15 cellular contexts compared by ENCODE assay signal in the genomic region with DNA sequence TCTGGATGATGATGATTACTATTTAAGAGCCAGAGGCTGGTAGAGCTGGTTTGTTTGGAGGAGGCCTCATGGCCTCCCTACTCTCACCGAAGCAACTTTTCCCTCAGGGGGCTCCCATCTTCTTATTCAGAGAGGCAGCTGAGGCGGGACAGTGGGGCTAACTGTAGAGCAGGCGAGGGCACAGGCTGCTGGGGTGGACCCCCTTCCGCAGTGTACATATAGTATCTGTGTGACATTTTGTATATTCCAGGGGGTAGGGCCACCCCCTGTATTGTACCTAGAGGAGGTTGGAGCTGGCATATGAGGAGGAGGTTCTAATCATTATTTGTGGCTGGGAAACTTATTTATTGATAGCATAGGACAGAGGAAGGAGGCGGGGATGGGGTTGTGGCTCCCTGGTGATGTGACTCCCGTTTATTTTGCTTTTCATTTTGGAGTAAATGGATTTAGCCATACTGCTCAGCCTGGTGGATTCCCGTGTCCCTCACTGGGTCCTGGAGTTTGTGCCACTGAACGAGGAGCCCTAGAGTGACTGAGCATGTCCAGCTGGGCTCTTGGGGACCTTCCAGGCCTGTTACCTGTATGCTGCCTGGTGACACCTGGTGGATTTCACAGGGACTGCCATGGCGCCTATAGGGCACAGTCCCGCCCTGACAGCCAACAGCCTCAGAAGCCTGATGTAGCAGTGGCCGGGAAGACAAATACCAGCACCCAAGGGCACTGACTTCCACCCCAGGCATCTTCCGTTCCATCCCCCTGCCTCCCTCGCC. TPM values are rescaled to one million over a fixed set of nuclear protein-coding genes. Genes with fewer than 3 reads are reported as not detected.
DNase-seq lines count a peak whose midpoint lies in the region; ATAC-seq, FAIRE-seq and TF ChIP-seq lines count a peak whose summit lies in the region.
"Not testable (repeated sequence)": the region's sequence is repeated elsewhere in the genome, so short reads cannot be mapped to it uniquely, and the experiment has no call there.
"Had no signal": no experiment of that assay in that cellular context is flagged by ENCODE, and none has a peak within 500 bp of the region (broad histone marks: within the 10 kb centered on the region; RNA-seq: fewer than 3 reads in every experiment).

No MANE protein-coding gene starts in this region.

- not testable (repeated sequence) for H3K4me3 ChIP-seq in K562, mucosa of descending colon, stomach

- WGBS in K562 (ENCODE audit: insufficient coverage, low coverage, missing lambda C conversion rate): 19% methylated on average over 4 of the region's 13 CpGs
- 66 to 90% (median 69%) methylated on average over 4 to 6 of the region's 13 CpGs; no CpG with 5 or more reads in 1 of the 5 donors for WGBS in stomach, 5 donors

- not testable (repeated sequence) for H2AFZ ChIP-seq in K562 (ENCODE audit: low read depth, low read length)

- not testable (repeated sequence) for H3K4me2 ChIP-seq in K562 (ENCODE audit: insufficient read depth, low read length)

- BruUV-seq in K562 (replicated peaks; lab: Mats Ljungman, UMichigan): not testable (repeated sequence)

- not testable (repeated sequence) for H3K79me2 ChIP-seq in K562 (ENCODE audit: control insufficient read depth, insufficient read depth, low read length)

- H4K20me1 ChIP-seq in K562 (replicated peaks; ENCODE audit: control insufficient read depth, insufficient read depth, low read length): not testable (repeated sequence)

- not testable (repeated sequence) for TF ChIP-seq EP300 in K562 (IDR thresholded peaks at IDR 0.05; ENCODE audit: low read length); stomach (IDR thresholded peaks at IDR 0.05)

- not testable (repeated sequence) for H3K9me1 ChIP-seq in K562 (ENCODE audit: control insufficient read depth, insufficient read depth, low read length)

- H3K4me1 ChIP-seq in K562 (replicated peaks in 1 of 2; ENCODE audit: control insufficient read depth in 2 of 2, insufficient read depth in 2 of 2, low read length in 2 of 2); mucosa of descending colon (ENCODE audit: low read depth); stomach: not testable (repeated sequence)

- H3K27me3 Mint-ChIP-seq in WTC11 (ENCODE audit: low read depth): not testable (repeated sequence)

- H3K4me3 Mint-ChIP-seq in WTC11: not testable (repeated sequence)

- not testable (repeated sequence) for TF ChIP-seq RAD21 in K562 (CRISPR knock-in tag; conservative IDR thresholded peaks at IDR 0.05 in 1 of 2, IDR thresholded peaks at IDR 0.05 in 1 of 2)

- H3K27ac ChIP-seq in K562 (ENCODE audit: extremely low read depth, low read depth, low read length); stomach: not testable (repeated sequence)

- not testable (repeated sequence) for H3K36me3 ChIP-seq in K562 (ENCODE audit: control insufficient read depth, insufficient read depth, low read length); mucosa of descending colon (ENCODE audit: low read depth); stomach

- CTCF ChIA-PET in WTC11 (lab: Charles Lee): interaction anchor here (0.6 to 1.8 kb wide), 5 partner anchors 83 to 275 kb away, joined by 3 to 14 read pairs (median 7); partner anchors contain the start of gene PPCDC
- CTCF ChIA-PET in K562 (lab: Yijun Ruan, JAX; ENCODE audit: low intra/inter-chr PET ratio): not testable (repeated sequence)

- peak; percentile 64 for ATAC-seq in GM19455 (IDR thresholded peaks at IDR 0.05; ENCODE audit: unreplicated experiment)
- peak; percentile 58 for ATAC-seq in HG03103 (IDR thresholded peaks at IDR 0.05; ENCODE audit: low read depth, unreplicated experiment)
- peak; percentile 94 for ATAC-seq in WTC11
- peak; percentile 99 for ATAC-seq in K562
- ATAC-seq in Right ventricle myocardium superior (ENCODE audit: poor library complexity): peak; percentile 83
- ATAC-seq in mucosa of descending colon: peak; percentile 99

- not testable (repeated sequence) for H3K27ac Mint-ChIP-seq in WTC11

- in situ Hi-C loops in K562 (cut with MboI): loop anchor here (25.0 kb wide), 3 partner anchors 961 to 1336 kb away; partner anchors contain the start of gene ISLR2

- peaks cover 4 to 10% of the 10 kb centered on the region in 2 experiments; a peak in 4 of 5 replicates for H3K27me3 ChIP-seq in K562 (ENCODE audit: control insufficient read depth in 2 of 2, insufficient read depth in 2 of 2, low read length in 2 of 2)
- not testable (repeated sequence) for H3K27me3 ChIP-seq in stomach

- not testable (repeated sequence) for DNase-seq in GM12892 (ENCODE audit: insufficient read length); WTC11 (ENCODE audit: low spot score); K562 (ENCODE audit: extremely low read depth in 1 of 4, low spot score in 3 of 4); Right ventricle myocardium superior
- DNase-seq in mucosa of descending colon (peak in 1 of 3 donors; percentile 29), stomach (peak; percentile 65)

- H3K4me1 Mint-ChIP-seq in WTC11: not testable (repeated sequence)

- H3K36me3 Mint-ChIP-seq in WTC11: not testable (repeated sequence)

- POLR2A ChIA-PET in WTC11 (lab: Charles Lee); K562 (lab: Yijun Ruan, JAX): not testable (repeated sequence)

- H3K9me3 Mint-ChIP-seq in WTC11: not testable (repeated sequence)

- intact Hi-C loops in K562 (cut with micrococcal nuclease); Right ventricle myocardium superior (cut with DNase I); mucosa of descending colon (cut with DNase I, micrococcal nuclease); stomach (cut with DNase I; ENCODE audit: low total_unique reads): not testable (repeated sequence)

- TF ChIP-seq POLR2A in GM12892 (IDR thresholded peaks at IDR 0.05; ENCODE audit: low read depth, low read length); K562 (conservative IDR thresholded peaks at IDR 0.05); stomach (IDR thresholded peaks at IDR 0.05): not testable (repeated sequence)

- FAIRE-seq in GM12892 (lab: Jason Lieb, UNC) (peak; percentile 82), K562 (lab: Jason Lieb, UNC) (peak; percentile 85)

- TF ChIP-seq CTCF in WTC11 (IDR thresholded peaks at IDR 0.05); K562 (IDR thresholded peaks at IDR 0.05 in 2 of 3, conservative IDR thresholded peaks at IDR 0.05 in 1 of 3; ENCODE audit: insufficient read depth in 2 of 3, low read depth in 1 of 3, low read length in 3 of 3); mucosa of descending colon (IDR thresholded peaks at IDR 0.05); stomach (IDR thresholded peaks at IDR 0.05): not testable (repeated sequence)

- H3K9me3 ChIP-seq in K562 (replicated peaks; ENCODE audit: control insufficient read depth, insufficient read depth, low read depth, low read length); mucosa of descending colon; stomach: not testable (repeated sequence)

- H3K9ac ChIP-seq in K562 (ENCODE audit: insufficient read depth in 1 of 2, low read depth in 2 of 2, low read length in 2 of 2): not testable (repeated sequence)

RNA-seq across cellular contexts. Expression of gene GOLGA6D, which starts 16.1 kb away (rescaled TPM):
- polyA plus RNA-seq in GM12892 (2012; ENCODE audit: missing spikeins): not detected
- 2.1 to 2.6 TPM (median 2.6 TPM) in 3 replicates for total RNA-seq in WTC11 (2021)
- total RNA-seq in K562 (2011; cell fraction: chromatin; rRNA removed; ENCODE audit: low replicate concordance): not detected in 2 replicates
- not detected in 2 replicates for total RNA-seq in K562 (2011; cell fraction: nucleolus; rRNA removed)
- total RNA-seq in K562 (2011; cell fraction: nucleoplasm; rRNA removed): not detected in 2 replicates
- not detected in 2 replicates for total RNA-seq in K562 (2014; rRNA removed)
- not detected in 2 replicates for total RNA-seq in K562 (2014; rRNA removed; fragmentation: Illumina TruSeq; extraction: Trizol)
- not detected in 2 replicates for total RNA-seq in K562 (2015; rRNA removed; fragmentation: Illumina TruSeq; extraction: Trizol)
- not detected in 2 replicates for total RNA-seq in K562 (2021)
- polyA plus RNA-seq in K562 (2011; rRNA removed): not detected in 2 replicates
- not detected in 2 replicates for polyA plus RNA-seq in K562 (2011; cell fraction: cytosol; rRNA removed)
- not detected in 2 replicates for polyA plus RNA-seq in K562 (2011; cell fraction: nucleus; rRNA removed)
- not detected in 2 replicates for polyA plus RNA-seq in K562 (2012)
- not detected in 2 replicates for polyA plus RNA-seq in K562 (2014; fragmentation: Illumina TruSeq; extraction: Trizol)
- polyA plus RNA-seq in K562 (2014; fragmentation: Nextera tagmentation; extraction: Ambion mirVana): not detected
- not detected in 2 replicates for polyA plus RNA-seq in K562 (2014; rRNA removed)
- not detected in 2 replicates for polyA minus RNA-seq in K562 (2011; rRNA and poly(A)+ RNA removed)
- not detected in 2 replicates for polyA minus RNA-seq in K562 (2011; cell fraction: cytosol; rRNA and poly(A)+ RNA removed)
- polyA minus RNA-seq in K562 (2011; cell fraction: nucleus; rRNA and poly(A)+ RNA removed): not detected in 2 replicates
- not detected for total RNA-seq in Right ventricle myocardium superior
- total RNA-seq in mucosa of descending colon: not detected
- under 1 TPM in 1 of 5 donors, not detected in 4; 0.18 TPM for total RNA-seq in stomach
- under 1 TPM in 1 of 3 donors, not detected in 2; 0.03 TPM for polyA plus RNA-seq in stomach
- total RNA-seq: gastrocnemius medialis, kidney epithelial cell, neural crest cell, progenitor cell of endocrine pancreas, SJCRH30 had no signal
- polyA plus RNA-seq: esophagus, small intestine had no signal

RNA-seq across cellular contexts. Expression of gene COMMD4, which starts 37.1 kb away (rescaled TPM):
- polyA plus RNA-seq in GM12892 (2012; ENCODE audit: missing spikeins): 54.4 TPM
- 116 to 140 TPM (median 129 TPM) in 3 replicates for total RNA-seq in WTC11 (2021)
- total RNA-seq in K562 (2011; cell fraction: chromatin; rRNA removed; ENCODE audit: low replicate concordance): 37.7 and 74.6 TPM in 2 replicates
- 69.5 and 77.8 TPM in 2 replicates for total RNA-seq in K562 (2011; cell fraction: nucleolus; rRNA removed)
- 44.1 and 45.0 TPM in 2 replicates for total RNA-seq in K562 (2011; cell fraction: nucleoplasm; rRNA removed)
- total RNA-seq in K562 (2014; rRNA removed): 137 and 140 TPM in 2 replicates
- total RNA-seq in K562 (2014; rRNA removed; fragmentation: Illumina TruSeq; extraction: Trizol): 35.6 and 50.0 TPM in 2 replicates
- 63.2 and 63.9 TPM in 2 replicates for total RNA-seq in K562 (2015; rRNA removed; fragmentation: Illumina TruSeq; extraction: Trizol)
- total RNA-seq in K562 (2021): 104 and 112 TPM in 2 replicates
- polyA plus RNA-seq in K562 (2011; rRNA removed): 77.1 and 77.6 TPM in 2 replicates
- 125 and 225 TPM in 2 replicates for polyA plus RNA-seq in K562 (2011; cell fraction: cytosol; rRNA removed)
- polyA plus RNA-seq in K562 (2011; cell fraction: nucleus; rRNA removed): 190 and 266 TPM in 2 replicates
- 85.8 and 110 TPM in 2 replicates for polyA plus RNA-seq in K562 (2012)
- 43.9 and 64.1 TPM in 2 replicates for polyA plus RNA-seq in K562 (2014; fragmentation: Illumina TruSeq; extraction: Trizol)
- 10 to 100 TPM; 20.4 to 39.2 TPM for polyA plus RNA-seq in K562 (2014; fragmentation: Nextera tagmentation; extraction: Ambion mirVana)
- 124 and 138 TPM in 2 replicates for polyA plus RNA-seq in K562 (2014; rRNA removed)
- 19.7 and 25.0 TPM in 2 replicates for polyA minus RNA-seq in K562 (2011; rRNA and poly(A)+ RNA removed)
- polyA minus RNA-seq in K562 (2011; cell fraction: cytosol; rRNA and poly(A)+ RNA removed): 25.5 and 34.4 TPM in 2 replicates
- polyA minus RNA-seq in K562 (2011; cell fraction: nucleus; rRNA and poly(A)+ RNA removed): 14.5 and 15.6 TPM in 2 replicates
- total RNA-seq in Right ventricle myocardium superior: 40.7 TPM
- total RNA-seq in mucosa of descending colon: 10 to 100 TPM; 57.2 to 84.9 (median 72.3) TPM
- total RNA-seq in stomach: 100 to 1,000 TPM in 1 of 5 donors, 10 to 100 TPM in 4; 38.5 to 183 (median 61.7) TPM
- 100 to 1,000 TPM; 102 to 130 (median 123) TPM for polyA plus RNA-seq in stomach

RNA-seq across cellular contexts. Expression of gene GOLGA6C, which starts 40.6 kb away (rescaled TPM):
- polyA plus RNA-seq in GM12892 (2012; ENCODE audit: missing spikeins): not detected
- total RNA-seq in WTC11 (2021) (0.52 to 0.60 TPM (median 0.55 TPM) in 3 replicates), K562 (2014; rRNA removed) (not detected in 2 replicates), K562 (2014; rRNA removed; fragmentation: Illumina TruSeq; extraction: Trizol) (not detected in 2 replicates), K562 (2015; rRNA removed; fragmentation: Illumina TruSeq; extraction: Trizol) (not detected in 2 replicates), K562 (2021) (not detected in 2 replicates), Right ventricle myocardium superior (not detected), mucosa of descending colon (not detected), stomach (not detected)
- total RNA-seq in K562 (2011; cell fraction: chromatin; rRNA removed; ENCODE audit: low replicate concordance): not detected in 2 replicates
- total RNA-seq in K562 (2011; cell fraction: nucleolus; rRNA removed): not detected in 2 replicates
- total RNA-seq in K562 (2011; cell fraction: nucleoplasm; rRNA removed): not detected in 2 replicates
- polyA plus RNA-seq in K562 (2011; rRNA removed) (not detected in 2 replicates), K562 (2014; fragmentation: Illumina TruSeq; extraction: Trizol) (not detected in 2 replicates), K562 (2014; fragmentation: Nextera tagmentation; extraction: Ambion mirVana) (not detected), K562 (2014; rRNA removed) (not detected in 2 replicates), stomach (not detected)
- polyA plus RNA-seq in K562 (2011; cell fraction: cytosol; rRNA removed): not detected in 2 replicates
- polyA plus RNA-seq in K562 (2011; cell fraction: nucleus; rRNA removed): not detected in 2 replicates
- not detected in 2 replicates for polyA plus RNA-seq in K562 (2012)
- polyA minus RNA-seq in K562 (2011; rRNA and poly(A)+ RNA removed): not detected in 2 replicates
- not detected in 2 replicates for polyA minus RNA-seq in K562 (2011; cell fraction: cytosol; rRNA and poly(A)+ RNA removed)
- polyA minus RNA-seq in K562 (2011; cell fraction: nucleus; rRNA and poly(A)+ RNA removed): not detected in 2 replicates
- total RNA-seq: kidney epithelial cell, progenitor cell of endocrine pancreas, SJCRH30 had no signal
- polyA plus RNA-seq: esophagus, small intestine had no signal

RNA-seq across cellular contexts. Expression of gene NEIL1, which starts 48.1 kb away (rescaled TPM):
- polyA plus RNA-seq in GM12892 (2012; ENCODE audit: missing spikeins): 7.1 TPM
- 24.8 to 25.2 TPM (median 24.9 TPM) in 3 replicates for total RNA-seq in WTC11 (2021)
- 11.2 and 20.7 TPM in 2 replicates for total RNA-seq in K562 (2011; cell fraction: chromatin; rRNA removed; ENCODE audit: low replicate concordance)
- 8.3 and 11.8 TPM in 2 replicates for total RNA-seq in K562 (2011; cell fraction: nucleolus; rRNA removed)
- total RNA-seq in K562 (2011; cell fraction: nucleoplasm; rRNA removed): 11.4 and 13.4 TPM in 2 replicates
- total RNA-seq in K562 (2014; rRNA removed): 2.5 and 3.2 TPM in 2 replicates
- total RNA-seq in K562 (2014; rRNA removed; fragmentation: Illumina TruSeq; extraction: Trizol): 0.80 and 1.4 TPM in 2 replicates
- total RNA-seq in K562 (2015; rRNA removed; fragmentation: Illumina TruSeq; extraction: Trizol): 1.6 and 2.4 TPM in 2 replicates
- 3.7 and 4.9 TPM in 2 replicates for total RNA-seq in K562 (2021)
- polyA plus RNA-seq in K562 (2011; rRNA removed): 4.3 and 6.1 TPM in 2 replicates
- polyA plus RNA-seq in K562 (2011; cell fraction: cytosol; rRNA removed): 3.5 and 5.2 TPM in 2 replicates
- 46.3 and 51.2 TPM in 2 replicates for polyA plus RNA-seq in K562 (2011; cell fraction: nucleus; rRNA removed)
- 5.2 and 14.4 TPM in 2 replicates for polyA plus RNA-seq in K562 (2012)
- polyA plus RNA-seq in K562 (2014; fragmentation: Illumina TruSeq; extraction: Trizol): 1.7 and 3.1 TPM in 2 replicates
- polyA plus RNA-seq in K562 (2014; fragmentation: Nextera tagmentation; extraction: Ambion mirVana): under 1 TPM; 0.14 to 0.28 TPM
- polyA plus RNA-seq in K562 (2014; rRNA removed): 4.0 and 7.1 TPM in 2 replicates
- polyA minus RNA-seq in K562 (2011; rRNA and poly(A)+ RNA removed): 0.32 and 1.8 TPM in 2 replicates
- polyA minus RNA-seq in K562 (2011; cell fraction: cytosol; rRNA and poly(A)+ RNA removed): 1.5 TPM in 1 of 2 replicates, not detected in the other
- 7.0 and 9.9 TPM in 2 replicates for polyA minus RNA-seq in K562 (2011; cell fraction: nucleus; rRNA and poly(A)+ RNA removed)
- 9.7 TPM for total RNA-seq in Right ventricle myocardium superior
- total RNA-seq in mucosa of descending colon: 10 to 100 TPM; 38.0 to 67.9 (median 41.4) TPM
- 100 to 1,000 TPM in 3 of 5 donors, 10 to 100 TPM in 2; 22.2 to 793 (median 111) TPM for total RNA-seq in stomach
- 10 to 100 TPM; 18.2 to 38.6 (median 23.5) TPM for polyA plus RNA-seq in stomach
